ENCODE assay signal across 8 cellular contexts in the genomic region with DNA sequence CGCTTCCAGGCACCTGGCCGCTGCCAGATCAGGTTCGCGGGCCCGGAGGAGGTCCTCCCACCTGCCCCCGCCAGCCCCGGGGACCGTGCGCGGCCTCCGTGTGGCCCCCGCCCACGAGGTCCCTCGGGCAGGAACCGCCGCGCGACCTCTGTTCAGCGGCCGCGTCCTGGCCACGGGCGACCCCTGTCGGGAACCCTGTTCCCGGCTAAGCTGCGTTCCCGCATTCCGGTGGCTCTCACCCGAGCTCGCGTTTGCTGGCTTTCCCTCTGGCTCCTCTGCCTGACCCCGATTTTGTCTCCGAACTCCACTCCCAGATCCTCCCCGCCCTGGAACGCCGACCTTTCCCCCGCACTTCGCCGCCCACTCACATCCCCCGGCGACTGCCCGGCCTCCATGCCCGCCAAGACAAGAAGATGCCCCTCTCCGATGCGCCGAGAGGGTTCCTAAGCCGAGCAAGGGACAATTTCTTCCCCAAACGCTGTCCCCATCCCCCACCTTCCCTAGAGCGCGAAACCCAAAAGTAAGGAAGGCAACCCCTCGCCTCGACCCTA. TPM values are rescaled to one million over a fixed set of nuclear protein-coding genes. Genes with fewer than 3 reads are reported as not detected.
A peak's percentile ranks its signal among the peaks of the same experiment; 100 is the strongest.
DNase-seq lines count a peak whose midpoint lies in the region; ATAC-seq and TF ChIP-seq lines count a peak whose summit lies in the region.

No MANE protein-coding gene starts in this region.

- peaks cover 23% of the 10 kb centered on the region for H3K27me3 Mint-ChIP-seq in activated CD4-positive, alpha-beta memory T cell treated with anti-CD3 and anti-CD28 coated beads, Interleukin-2, amount 10 ng/mL, durations not matched to agents 7 days and 5 days
- H3K27me3 Mint-ChIP-seq in endodermal cell (ENCODE audit: insufficient read depth) (peaks cover 71% of the 10 kb centered on the region), mesothelial cell of epicardium (ENCODE audit: low read depth) (peaks cover 96% of the 10 kb centered on the region)

- H4K91ac ChIP-seq in IMR-90 (ENCODE audit: insufficient read depth, low read depth, low read length), result no peak overlapping the region

- POLR2A ChIA-PET in IMR-90 (lab: Charles Lee; ENCODE audit: unreplicated experiment), result no interaction called here
- POLR2A ChIA-PET in activated CD4-positive, alpha-beta memory T cell treated with anti-CD3 and anti-CD28 coated beads, Interleukin-2, amount 10 ng/mL, durations not matched to agents 7 days and 5 days (lab: Charles Lee), result interaction anchor here (0.8 to 5.2 kb wide), 5 partner anchors 25 to 481 kb away, joined by 3 to 25 read pairs (median 8); no protein-coding TSS in a partner anchor

- H3K9me3 ChIP-seq in IMR-90 (ENCODE audit: control insufficient read depth, insufficient read depth, low read length) (no peaks in the 10 kb centered on the region; the same call in 1 of the 2 replicates), endodermal cell (ENCODE audit: control insufficient read depth, low read length) (no peaks in the 10 kb centered on the region), stomach (no peaks in the 10 kb centered on the region)

- H3K36me3 ChIP-seq in IMR-90 (ENCODE audit: control insufficient read depth, insufficient read depth, low read length) (no peaks in the 10 kb centered on the region), endodermal cell (ENCODE audit: control insufficient read depth, insufficient read depth, low read length) (no peaks in the 10 kb centered on the region), stomach (no peaks in the 10 kb centered on the region)

- TF ChIP-seq EP300 in stomach (IDR thresholded peaks at IDR 0.05), result no peak

- no peak overlapping the region for H3K56ac ChIP-seq in IMR-90 (ENCODE audit: extremely low read depth, insufficient read depth, low read length)

- H2BK15ac ChIP-seq in IMR-90 (ENCODE audit: low read depth, low read length), result no peak overlapping the region

- H2BK120ac ChIP-seq in IMR-90 (ENCODE audit: low read depth, low read length), result no peak overlapping the region

- H3K23ac ChIP-seq in IMR-90 (ENCODE audit: low read depth, low read length), result no peak overlapping the region

- peak overlapping the region; percentile 79; the same call in 1 of the 2 replicates for H3K4me2 ChIP-seq in IMR-90 (ENCODE audit: low read depth, low read length)

- no peaks in the 10 kb centered on the region for H4K20me1 ChIP-seq in IMR-90 (ENCODE audit: insufficient read depth, low read length)

- H3K9ac ChIP-seq in IMR-90 (ENCODE audit: low read depth, low read length) (0 out of 2 replicates have a peak overlapping the region, but pooled peaks have one; percentile 4), endodermal cell (ENCODE audit: extremely low read depth, low read length, poor library complexity, severe bottlenecking) (no peak overlapping the region)

- TF ChIP-seq CTCF in IMR-90 (conservative IDR thresholded peaks at IDR 0.05; ENCODE audit: low read depth, low read length) (peak; percentile 48), endodermal cell (conservative IDR thresholded peaks at IDR 0.05) (peak; percentile 73), mesothelial cell of epicardium (IDR thresholded peaks at IDR 0.05; ENCODE audit: unreplicated experiment) (no peak), stomach (IDR thresholded peaks at IDR 0.05) (peak in 4 of 7 experiments; percentile 24 to 53 (median 38))

- no peak overlapping the region for H4K8ac ChIP-seq in IMR-90 (ENCODE audit: low read depth in 2 of 2, low read length in 2 of 2)

- DNase-seq in IMR-90, result peak; percentile 17
- DNase-seq in activated CD4-positive, alpha-beta memory T cell treated with anti-CD3 and anti-CD28 coated beads, Interleukin-2, amount 10 ng/mL, durations not matched to agents 7 days and 5 days, result peak; percentile 47
- peak; percentile 83 for DNase-seq in endodermal cell
- DNase-seq in mesothelial cell of epicardium (ENCODE audit: low spot score in 2 of 2, unreplicated experiment in 2 of 2), result peak; percentile 34 to 66
- peak; percentile 49 for DNase-seq in stomach
- no peak for DNase-seq in SW480 (ENCODE audit: low spot score)
- no peak for DNase-seq in SIG-M5 (lab: John Stamatoyannopoulos, UW)

- in situ Hi-C loops in IMR-90 (cut with MboI; ENCODE audit: low sequenced_read_pairs), result loop anchor here (10.0 kb wide), 1 partner anchor 144 kb away; no protein-coding TSS in a partner anchor

- ATAC-seq in GM18502 (IDR thresholded peaks at IDR 0.05; ENCODE audit: poor library complexity, unreplicated experiment) (peak; percentile 25), IMR-90 (ENCODE audit: low read depth) (peak; percentile 55)

- H2BK20ac ChIP-seq in IMR-90 (ENCODE audit: low read depth, low read length), result no peak overlapping the region

- peak overlapping the region; percentile 45 for H3K27ac Mint-ChIP-seq in activated CD4-positive, alpha-beta memory T cell treated with anti-CD3 and anti-CD28 coated beads, Interleukin-2, amount 10 ng/mL, durations not matched to agents 7 days and 5 days
- H3K27ac Mint-ChIP-seq in endodermal cell (no peak overlapping the region), mesothelial cell of epicardium (no peak overlapping the region)

- no peaks in the 10 kb centered on the region for H3K9me3 Mint-ChIP-seq in activated CD4-positive, alpha-beta memory T cell treated with anti-CD3 and anti-CD28 coated beads, Interleukin-2, amount 10 ng/mL, durations not matched to agents 7 days and 5 days
- H3K9me3 Mint-ChIP-seq in endodermal cell, result no peaks in the 10 kb centered on the region
- H3K9me3 Mint-ChIP-seq in mesothelial cell of epicardium, result no peaks in the 10 kb centered on the region

- H3K9me1 ChIP-seq in IMR-90 (ENCODE audit: insufficient read depth, low read length), result no peaks in the 10 kb centered on the region

- H4K5ac ChIP-seq in IMR-90 (ENCODE audit: low read depth, low read length), result no peak overlapping the region

- no peak overlapping the region for H3K14ac ChIP-seq in IMR-90 (replicated peaks; ENCODE audit: low read depth, low read length)

- peak; percentile 60 for TF ChIP-seq RAD21 in IMR-90 (IDR thresholded peaks at IDR 0.05; ENCODE audit: low read length)

- H3K4me3 ChIP-seq in IMR-90 (ENCODE audit: insufficient read depth, low read depth, low read length) (peak overlapping the region; percentile 56), endodermal cell (ENCODE audit: low read length) (peak overlapping the region; percentile 94), stomach (peak overlapping the region; percentile 69 to 84 (median 74))

- no peak overlapping the region for H3K4ac ChIP-seq in IMR-90 (ENCODE audit: low read depth, low read length)

- H3K4me3 Mint-ChIP-seq in activated CD4-positive, alpha-beta memory T cell treated with anti-CD3 and anti-CD28 coated beads, Interleukin-2, amount 10 ng/mL, durations not matched to agents 7 days and 5 days, result peak overlapping the region; percentile 89
- H3K4me3 Mint-ChIP-seq in endodermal cell (peak overlapping the region; percentile 76), mesothelial cell of epicardium (peak overlapping the region; percentile 76)

- H3K18ac ChIP-seq in IMR-90 (ENCODE audit: low read depth, low read length), result no peak overlapping the region; the same call in 1 of the 2 replicates

- H3K27me3 ChIP-seq in IMR-90 (ENCODE audit: control insufficient read depth, insufficient read depth, low read length) (peaks cover 33% of the 10 kb centered on the region), endodermal cell (ENCODE audit: control insufficient read depth, insufficient read depth, low read length, poor library complexity, severe bottlenecking) (peaks cover 66% of the 10 kb centered on the region), stomach (peaks cover 0 to 57% (median 51%) of the 10 kb centered on the region in 3 donors)

- CTCF ChIA-PET in IMR-90 (lab: Yijun Ruan, JAX), result no interaction called here
- CTCF ChIA-PET in activated CD4-positive, alpha-beta memory T cell treated with anti-CD3 and anti-CD28 coated beads, Interleukin-2, amount 10 ng/mL, durations not matched to agents 7 days and 5 days (lab: Charles Lee), result interaction anchor here (0.6 to 5.8 kb wide), 8 partner anchors 117 to 490 kb away, joined by 3 to 65 read pairs (median 4); no protein-coding TSS in a partner anchor

- WGBS in IMR-90 (ENCODE audit: extremely low coverage in 2 of 2, insufficient read length in 1 of 2), 2 experiments, result 2% methylated on average over 41 of the region's 52 CpGs; no CpG with 5 or more reads in 1 of the 2 experiments
- WGBS in endodermal cell (ENCODE audit: insufficient coverage in 1 of 2, insufficient read length in 1 of 2), 2 experiments, result 0% methylated on average over 4 to 52 of the region's 52 CpGs
- WGBS in stomach, 5 donors, result 0 to 1% (median 0%) methylated on average over 28 to 52 of the region's 52 CpGs

- BruUV-seq in IMR-90 (replicated peaks; lab: Mats Ljungman, UMichigan), result no TSS peak

- dilution Hi-C loops in IMR-90 (cut with HindIII; ENCODE audit: low sequenced_read_pairs, unreplicated experiment), result loop anchor here (25.0 kb wide), 1 partner anchor 721 kb away; no protein-coding TSS in a partner anchor

- no peak for TF ChIP-seq POLR2A in IMR-90 (IDR thresholded peaks at IDR 0.05; ENCODE audit: low read depth, low read length)
- TF ChIP-seq POLR2A in stomach (IDR thresholded peaks at IDR 0.05), result no peak

- intact Hi-C loops in IMR-90 (cut with micrococcal nuclease) (no loop called here), stomach (cut with DNase I; ENCODE audit: low total_unique reads) (no loop called here)

- no peaks in the 10 kb centered on the region for H3K79me1 ChIP-seq in IMR-90 (ENCODE audit: low read depth in 1 of 2, low read length in 2 of 2)

- no peak overlapping the region for H2BK5ac ChIP-seq in IMR-90 (ENCODE audit: low read depth, low read length, poor library complexity, severe bottlenecking)

- H2AK5ac ChIP-seq in IMR-90 (ENCODE audit: low read depth, low read length), result no peak overlapping the region

- H2AFZ ChIP-seq in IMR-90 (replicated peaks; ENCODE audit: low read length, poor library complexity), result peak overlapping the region; percentile 81

- no peak overlapping the region for H2AK9ac ChIP-seq in IMR-90 (replicated peaks; ENCODE audit: low read depth, low read length, poor library complexity)

- H3K27ac ChIP-seq in IMR-90 (ENCODE audit: insufficient read depth, low read length) (no peak overlapping the region), endodermal cell (ENCODE audit: low read depth, low read length) (no peak overlapping the region), stomach (peak overlapping the region; percentile 64 to 87 (median 74))

- H3K4me1 ChIP-seq in IMR-90 (ENCODE audit: control insufficient read depth, insufficient read depth, low read length), result no peaks in the 10 kb centered on the region
- H3K4me1 ChIP-seq in endodermal cell (ENCODE audit: control insufficient read depth, insufficient read depth, low read length), result no peaks in the 10 kb centered on the region
- peaks cover 29 to 72% (median 63%) of the 10 kb centered on the region in 4 donors for H3K4me1 ChIP-seq in stomach

- H3K36me3 Mint-ChIP-seq in activated CD4-positive, alpha-beta memory T cell treated with anti-CD3 and anti-CD28 coated beads, Interleukin-2, amount 10 ng/mL, durations not matched to agents 7 days and 5 days (ENCODE audit: low read depth), result peaks cover 22% of the 10 kb centered on the region
- H3K36me3 Mint-ChIP-seq in endodermal cell (ENCODE audit: low read depth) (no peaks in the 10 kb centered on the region), mesothelial cell of epicardium (no peaks in the 10 kb centered on the region)

- peaks cover 55% of the 10 kb centered on the region for H3K4me1 Mint-ChIP-seq in activated CD4-positive, alpha-beta memory T cell treated with anti-CD3 and anti-CD28 coated beads, Interleukin-2, amount 10 ng/mL, durations not matched to agents 7 days and 5 days
- H3K4me1 Mint-ChIP-seq in endodermal cell (peaks cover 37% of the 10 kb centered on the region), mesothelial cell of epicardium (peaks cover 39% of the 10 kb centered on the region)

RNA-seq across cellular contexts. Expression of gene SFMBT2, which starts 2.3 kb away (rescaled TPM):
- total RNA-seq in IMR-90 (2012; rRNA removed) (1.1 and 1.3 TPM in 2 replicates), endodermal cell (1 to 10 TPM; 3.9 to 5.3 TPM), mesothelial cell of epicardium (0.86 to 2.3 TPM (median 2.0 TPM) in 3 replicates), stomach (10 to 100 TPM in 3 of 5 donors, 1 to 10 TPM in 2; 1.2 to 17.3 (median 13.4) TPM)
- polyA plus RNA-seq in IMR-90 (2012; rRNA removed) (0.53 and 0.70 TPM in 2 replicates), stomach (1 to 10 TPM in 2 of 3 donors, under 1 TPM in 1; 0.90 to 2.9 (median 1.1) TPM)
- 0.25 and 0.26 TPM in 2 replicates for polyA plus RNA-seq in IMR-90 (2012; cell fraction: cytosol; rRNA removed)
- polyA plus RNA-seq in IMR-90 (2012; cell fraction: nucleus; rRNA removed; ENCODE audit: low replicate concordance), result 0.88 and 2.3 TPM in 2 replicates
- 10 to 100 TPM; 25.8 to 27.0 TPM for total RNA-seq in activated CD4-positive, alpha-beta memory T cell treated with anti-CD3 and anti-CD28 coated beads, Interleukin-2, amount 10 ng/mL, durations not matched to agents 7 days and 5 days
- polyA plus RNA-seq in endodermal cell (2013, experiment 1 of 2), result 3.0 TPM
- polyA plus RNA-seq in endodermal cell (2013, experiment 2 of 2), result 2.6 TPM

Comparison
In these comparisons a context has a peak if more than half of its experiments do, and no peak if none do; other contexts are left out.
1. DNase-seq: peak in IMR-90 (single experiment), activated CD4-positive, alpha-beta memory T cell treated with anti-CD3 and anti-CD28 coated beads, Interleukin-2, amount 10 ng/mL, durations not matched to agents 7 days and 5 days (single experiment), endodermal cell (single experiment), mesothelial cell of epicardium (2 of 2) and stomach (single experiment); none in SW480 (single experiment) and SIG-M5 (single experiment).
2. H3K27ac ChIP-seq: peak in stomach (5 of 5); none in IMR-90 (single experiment) and endodermal cell (single experiment).
3. Peak in every context shown above with its lines, with median percentiles within 50 percentile points of each other: H3K4me3 ChIP-seq and H3K4me3 Mint-ChIP-seq.